Comparison of ENCODE assay signal across 1 cellular context in genomic region chr12:77104792-77105191, GRCh38.
TF ChIP-seq lines count a peak whose summit lies in the region.

No MANE protein-coding gene starts in this region.

TF ChIP-seq in endothelial cell of umbilical vein, 7 proteins besides CTCF, POLR2A, EP300 and RAD21:
- TF ChIP-seq JUN (IDR thresholded peaks at IDR 0.05; ENCODE audit: borderline replicate concordance, insufficient read depth, insufficient read length, low read depth) (peak; percentile 82), FOS (IDR thresholded peaks at IDR 0.05; ENCODE audit: borderline replicate concordance, insufficient read depth, low read length) (peak; percentile 58), MYC (IDR thresholded peaks at IDR 0.05; ENCODE audit: low read depth, low read length) (no peak)
